9 cellular contexts compared by ENCODE assay signal in the genomic region with DNA sequence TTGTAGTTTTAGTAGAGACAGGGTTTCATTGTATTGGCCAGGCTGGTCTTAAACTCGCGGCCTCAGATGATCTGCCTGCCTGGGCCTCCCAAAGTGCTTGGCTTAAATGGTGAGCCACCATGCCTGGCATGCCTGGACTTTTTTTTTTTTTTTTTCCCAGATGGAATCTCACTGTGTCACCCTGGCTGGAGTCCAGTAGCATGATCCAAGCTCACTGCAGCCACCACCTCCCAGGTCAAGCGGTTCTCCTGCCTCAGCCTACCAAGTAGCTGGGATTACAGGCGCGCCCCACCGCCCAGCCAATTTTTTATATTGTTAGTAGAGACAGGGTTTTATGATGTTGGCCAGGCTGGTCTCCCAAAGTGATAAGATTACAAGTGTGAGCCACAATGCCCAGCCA. TPM values are rescaled to one million over a fixed set of nuclear protein-coding genes. Genes with fewer than 3 reads are reported as not detected.
DNase-seq lines count a peak whose midpoint lies in the region; ATAC-seq, FAIRE-seq and TF ChIP-seq lines count a peak whose summit lies in the region.
"Had no signal": no experiment of that assay in that cellular context is flagged by ENCODE, and none has a peak within 500 bp of the region (broad histone marks: within the 10 kb centered on the region; RNA-seq: fewer than 3 reads in every experiment).

No MANE protein-coding gene starts in this region.

- 96 to 100% methylated on average over 2 to 6 of the region's 6 CpGs for WGBS in endodermal cell (ENCODE audit: insufficient coverage in 1 of 2, insufficient read length in 1 of 2), 2 experiments

- no peak for FAIRE-seq in GM19239 (lab: Jason Lieb, UNC)

- H3K4me1 ChIP-seq in endodermal cell (ENCODE audit: control insufficient read depth, insufficient read depth, low read length): no peaks in the 10 kb centered on the region

- H3K9ac ChIP-seq in endodermal cell (ENCODE audit: extremely low read depth, low read length, poor library complexity, severe bottlenecking): no peak overlapping the region

- H3K27me3 Mint-ChIP-seq in CD4-positive, alpha-beta T cell: no peaks in the 10 kb centered on the region
- H3K27me3 Mint-ChIP-seq in endodermal cell (ENCODE audit: insufficient read depth) (no peaks in the 10 kb centered on the region), nephron progenitor cell (ENCODE audit: low read depth, poor library complexity) (no peaks in the 10 kb centered on the region)

- peak overlapping the region; percentile 3 for H3K27ac Mint-ChIP-seq in CD4-positive, alpha-beta T cell
- H3K27ac Mint-ChIP-seq in endodermal cell (peak overlapping the region; percentile 67), nephron progenitor cell (peak overlapping the region; percentile 6)

- no peaks in the 10 kb centered on the region for H3K9me3 Mint-ChIP-seq in CD4-positive, alpha-beta T cell
- H3K9me3 Mint-ChIP-seq in endodermal cell (no peaks in the 10 kb centered on the region), nephron progenitor cell (peaks cover 8% of the 10 kb centered on the region)

- intact Hi-C loops in CD4-positive, alpha-beta T cell (cut with DNase I, micrococcal nuclease): no loop called here

- H3K36me3 Mint-ChIP-seq in CD4-positive, alpha-beta T cell (ENCODE audit: low read depth): peaks cover 21% of the 10 kb centered on the region
- H3K36me3 Mint-ChIP-seq in endodermal cell (ENCODE audit: low read depth) (peaks cover 31% of the 10 kb centered on the region), nephron progenitor cell (ENCODE audit: low read depth) (peaks cover 59% of the 10 kb centered on the region)

- peaks cover 20% of the 10 kb centered on the region for H3K36me3 ChIP-seq in endodermal cell (ENCODE audit: control insufficient read depth, insufficient read depth, low read length)

- H3K27ac ChIP-seq in CD4-positive, alpha-beta T cell (ENCODE audit: low read depth, low read length): no peak overlapping the region
- no peak overlapping the region for H3K27ac ChIP-seq in endodermal cell (ENCODE audit: low read depth, low read length)

- peaks cover 54% of the 10 kb centered on the region for H3K4me1 Mint-ChIP-seq in CD4-positive, alpha-beta T cell (ENCODE audit: low read depth)
- H3K4me1 Mint-ChIP-seq in endodermal cell (peaks cover 11% of the 10 kb centered on the region), nephron progenitor cell (peaks cover 5% of the 10 kb centered on the region)

- no peaks in the 10 kb centered on the region for H3K9me3 ChIP-seq in CD4-positive, alpha-beta T cell (ENCODE audit: control insufficient read depth, low read length)
- no peaks in the 10 kb centered on the region for H3K9me3 ChIP-seq in endodermal cell (ENCODE audit: control insufficient read depth, low read length)

- POLR2A ChIA-PET in CD4-positive, alpha-beta T cell (lab: Charles Lee): interaction anchor here (0.6 kb wide), 1 partner anchor 73 kb away, joined by 3 read pairs; no protein-coding TSS in a partner anchor

- no peak overlapping the region for H3K4me3 Mint-ChIP-seq in CD4-positive, alpha-beta T cell
- H3K4me3 Mint-ChIP-seq in endodermal cell: no peak overlapping the region
- H3K4me3 Mint-ChIP-seq in nephron progenitor cell: no peak overlapping the region

- no peak for TF ChIP-seq CTCF in CD4-positive, alpha-beta T cell (IDR thresholded peaks at IDR 0.05)
- no peak for TF ChIP-seq CTCF in endodermal cell (conservative IDR thresholded peaks at IDR 0.05)
- no peak for TF ChIP-seq CTCF in nephron progenitor cell (IDR thresholded peaks at IDR 0.05)

- CTCF ChIA-PET in CD4-positive, alpha-beta T cell (lab: Charles Lee): no interaction called here

- no peak for ATAC-seq in CD4-positive, alpha-beta T cell (ENCODE audit: poor library complexity)
- ATAC-seq in HG03108 (IDR thresholded peaks at IDR 0.05; ENCODE audit: unreplicated experiment): no peak
- no peak for ATAC-seq in GM19324 (IDR thresholded peaks at IDR 0.05; ENCODE audit: low FRiP score, unreplicated experiment)

- H3K4me3 ChIP-seq in endodermal cell (ENCODE audit: low read length): no peak overlapping the region

- no peak for DNase-seq in CD4-positive, alpha-beta T cell
- peak; percentile 80 for DNase-seq in LHCN-M2 (ENCODE audit: low read depth)
- DNase-seq in endodermal cell: no peak
- no peak for DNase-seq in nephron progenitor cell
- DNase-seq in GM19239 (ENCODE audit: insufficient read length, low spot score): no peak
- no peak for DNase-seq in NCI-H524 treated with DMSO at 0.1 percent for 48 hours (lab: John Stamatoyannopoulos, UW)
- DNase-seq: MV-4-11 had no signal

- no peaks in the 10 kb centered on the region for H3K27me3 ChIP-seq in CD4-positive, alpha-beta T cell (ENCODE audit: control insufficient read depth, insufficient read depth, low read length)
- no peaks in the 10 kb centered on the region for H3K27me3 ChIP-seq in endodermal cell (ENCODE audit: control insufficient read depth, insufficient read depth, low read length, poor library complexity, severe bottlenecking)

RNA-seq across cellular contexts. Expression of a gene that starts 8.4 kb away (rescaled TPM):
- total RNA-seq in CD4-positive, alpha-beta T cell: 10 to 100 TPM; 35.9 to 41.3 TPM
- total RNA-seq in LHCN-M2 (2014; rRNA removed) (13.7 and 23.1 TPM in 2 replicates), endodermal cell (100 to 1,000 TPM; 139 to 143 TPM)
- polyA plus RNA-seq in LHCN-M2 (2012): 118 TPM
- polyA plus RNA-seq in endodermal cell (2013, experiment 1 of 2): 107 TPM
- 93.9 TPM for polyA plus RNA-seq in endodermal cell (2013, experiment 2 of 2)

Comparison
In these comparisons a context has a peak if more than half of its experiments do, and no peak if none do; other contexts are left out.
1. H3K27ac Mint-ChIP-seq: peak in every context shown above with its lines; median percentile 67 in endodermal cell; 6 in nephron progenitor cell; 3 in CD4-positive, alpha-beta T cell.